ENCODE assay signal across 9 cellular contexts in the genomic region with DNA sequence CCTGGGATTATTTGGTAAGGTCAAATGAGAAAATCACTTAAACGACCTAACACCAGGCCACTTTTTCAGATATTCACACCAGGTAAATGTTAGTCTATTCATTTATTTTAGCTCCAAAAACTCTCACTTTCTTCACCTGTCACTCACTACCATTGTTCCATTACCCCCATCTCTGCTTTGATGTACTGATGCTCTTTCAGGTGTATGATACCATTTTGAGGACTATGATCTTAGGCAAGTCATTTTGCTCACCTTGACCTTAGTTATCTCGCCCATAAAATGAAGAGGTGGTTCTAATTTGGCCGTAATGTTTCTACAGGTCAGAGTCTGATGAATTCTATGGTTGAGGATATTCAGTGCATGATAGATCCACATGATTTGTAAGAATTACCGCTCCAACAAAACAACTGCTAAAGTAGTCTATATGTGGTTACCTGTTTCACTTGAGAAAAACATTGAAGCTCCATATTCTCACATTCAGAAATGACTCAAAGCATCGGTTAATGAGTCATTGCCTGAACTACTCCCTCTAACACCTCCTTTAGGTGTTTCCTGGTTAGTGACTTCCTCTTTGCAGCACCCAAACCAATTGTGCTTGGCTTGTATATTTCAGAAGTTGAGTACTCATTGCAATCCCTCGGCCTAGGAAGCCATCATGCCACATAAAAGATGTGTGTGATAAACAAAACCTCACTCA. TPM values are rescaled to one million over a fixed set of nuclear protein-coding genes. Genes with fewer than 3 reads are reported as not detected.
DNase-seq lines count a peak whose midpoint lies in the region; ATAC-seq, FAIRE-seq and TF ChIP-seq lines count a peak whose summit lies in the region.
"Had no signal": no experiment of that assay in that cellular context is flagged by ENCODE, and none has a peak within 500 bp of the region (broad histone marks: within the 10 kb centered on the region; RNA-seq: fewer than 3 reads in every experiment).

No MANE protein-coding gene starts in this region.

- peak; percentile 62 for FAIRE-seq in RCC 7860 (lab: Jason Lieb, UNC)

- no peak overlapping the region for H3K9ac ChIP-seq in mammary epithelial cell (ENCODE audit: insufficient read depth, low read length)

- no peaks in the 10 kb centered on the region for H3K9me3 ChIP-seq in mammary epithelial cell (replicated peaks; ENCODE audit: insufficient read depth, low read length)

- in situ Hi-C loops in mammary epithelial cell (cut with MboI; ENCODE audit: low sequenced_read_pairs in 2 of 2) = no loop called here

- no peaks in the 10 kb centered on the region for H3K27me3 Mint-ChIP-seq in stimulated activated naive B cell treated with anti-CD40 and anti-IgM and Interleukin-4, amounts not matched to agents 10 μg/mL and 1 μg/mL and 100 μg/mL, for 72 hours

- peak; percentile 52 for DNase-seq in RCC 7860 (ENCODE audit: low spot score)
- peak; percentile 83 for DNase-seq in mammary epithelial cell
- DNase-seq in stimulated activated naive B cell treated with anti-CD40 and anti-IgM and Interleukin-4, amounts not matched to agents 10 μg/mL and 1 μg/mL and 100 μg/mL, for 72 hours = peak; percentile 48
- DNase-seq in posterior vena cava (ENCODE audit: low spot score) = no peak
- DNase-seq in erythroblast (lab: John Stamatoyannopoulos, UW) = no peak
- DNase-seq in DMS79 (lab: John Stamatoyannopoulos, UW) = no peak
- DNase-seq: left cardiac atrium had no signal

- H3K4me1 ChIP-seq in mammary epithelial cell (ENCODE audit: insufficient read depth, low read length) = peaks cover 13% of the 10 kb centered on the region

- H4K20me1 ChIP-seq in mammary epithelial cell (ENCODE audit: insufficient read depth, low read length) = no peaks in the 10 kb centered on the region

- H3K27ac ChIP-seq in mammary epithelial cell (ENCODE audit: insufficient read depth, low read depth, low read length) = no peak overlapping the region

- H3K4me1 Mint-ChIP-seq in stimulated activated naive B cell treated with anti-CD40 and anti-IgM and Interleukin-4, amounts not matched to agents 10 μg/mL and 1 μg/mL and 100 μg/mL, for 72 hours = peaks cover 14 to 33% of the 10 kb centered on the region in 2 donors

- H3K9me3 Mint-ChIP-seq in stimulated activated naive B cell treated with anti-CD40 and anti-IgM and Interleukin-4, amounts not matched to agents 10 μg/mL and 1 μg/mL and 100 μg/mL, for 72 hours = peaks cover 0 to 3% of the 10 kb centered on the region in 2 donors

- no peak for TF ChIP-seq POLR2A in erythroblast (IDR thresholded peaks at IDR 0.05; ENCODE audit: low read length)

- peak in 1 of 2 donors; percentile 14 for TF ChIP-seq CTCF in mammary epithelial cell (conservative IDR thresholded peaks at IDR 0.05 in 1 of 2, IDR thresholded peaks at IDR 0.05 in 1 of 2; ENCODE audit: extremely low read depth in 1 of 2, insufficient read depth in 1 of 2, low read depth in 1 of 2, low read length in 2 of 2)

- dilution Hi-C loops in mammary epithelial cell (cut with HindIII; ENCODE audit: low sequenced_read_pairs) = no loop called here

- H2AFZ ChIP-seq in mammary epithelial cell (ENCODE audit: low read depth, low read length) = peak overlapping the region; percentile 46

- no peaks in the 10 kb centered on the region for H3K36me3 Mint-ChIP-seq in stimulated activated naive B cell treated with anti-CD40 and anti-IgM and Interleukin-4, amounts not matched to agents 10 μg/mL and 1 μg/mL and 100 μg/mL, for 72 hours

- 64% methylated on average over 6 of the region's 6 CpGs for WGBS in mammary epithelial cell (ENCODE audit: low coverage, missing lambda C conversion rate)

- no peak overlapping the region for H3K4me2 ChIP-seq in mammary epithelial cell (ENCODE audit: insufficient read depth, low read depth, low read length)

- intact Hi-C loops in mammary epithelial cell (cut with micrococcal nuclease) (no loop called here), posterior vena cava (cut with DNase I) (no loop called here)

- H3K4me3 ChIP-seq in mammary epithelial cell (replicated peaks in 1 of 3; ENCODE audit: insufficient read depth in 1 of 3, low read depth in 2 of 3, low read length in 3 of 3) = no peak overlapping the region

- H3K27me3 ChIP-seq in mammary epithelial cell (ENCODE audit: insufficient read depth, low read length) = no peaks in the 10 kb centered on the region

- no TSS peak for BruUV-seq in mammary epithelial cell (replicated peaks; lab: Mats Ljungman, UMichigan)

- CTCF ChIA-PET in mammary epithelial cell (lab: Charles Lee; ENCODE audit: low non-redundant PET) = interaction anchor here (0.5 kb wide), 1 partner anchor 12 kb away, joined by 3 read pairs; no protein-coding TSS in a partner anchor

- no peaks in the 10 kb centered on the region for H3K79me2 ChIP-seq in mammary epithelial cell (ENCODE audit: insufficient read depth, low read length)

- H3K27ac Mint-ChIP-seq in stimulated activated naive B cell treated with anti-CD40 and anti-IgM and Interleukin-4, amounts not matched to agents 10 μg/mL and 1 μg/mL and 100 μg/mL, for 72 hours = peak overlapping the region; percentile 77

- ATAC-seq in GM18873 (IDR thresholded peaks at IDR 0.05; ENCODE audit: low FRiP score, unreplicated experiment) = peak; percentile 99
- ATAC-seq in HG02943 (IDR thresholded peaks at IDR 0.05; ENCODE audit: low read depth, unreplicated experiment) = peak; percentile 97
- peak; percentile 99 for ATAC-seq in stimulated activated naive B cell treated with anti-CD40 and anti-IgM and Interleukin-4, amounts not matched to agents 10 μg/mL and 1 μg/mL and 100 μg/mL, for 72 hours (replicated peaks)

- peak overlapping the region; percentile 37 to 47 for H3K4me3 Mint-ChIP-seq in stimulated activated naive B cell treated with anti-CD40 and anti-IgM and Interleukin-4, amounts not matched to agents 10 μg/mL and 1 μg/mL and 100 μg/mL, for 72 hours

- H3K36me3 ChIP-seq in mammary epithelial cell (ENCODE audit: insufficient read depth, low read length) = no peaks in the 10 kb centered on the region

RNA-seq across cellular contexts. Expression of gene DTHD1, which starts 4.5 kb away (rescaled TPM):
- total RNA-seq in mammary epithelial cell = not detected
- not detected for polyA plus RNA-seq in mammary epithelial cell
- polyA minus RNA-seq in mammary epithelial cell = not detected
- under 1 TPM; 0.37 to 0.38 TPM for total RNA-seq in posterior vena cava

RNA-seq across cellular contexts. Expression of gene ARAP2, which starts 41.6 kb away (rescaled TPM):
- 10 to 100 TPM; 13.1 to 25.2 TPM for total RNA-seq in mammary epithelial cell
- 2.8 TPM for polyA plus RNA-seq in mammary epithelial cell
- 7.0 TPM for polyA minus RNA-seq in mammary epithelial cell
- 10 to 100 TPM; 10.1 to 12.8 TPM for total RNA-seq in posterior vena cava

Comparison
In these comparisons a context has a peak if more than half of its experiments do, and no peak if none do; other contexts are left out.
1. DNase-seq: peak in RCC 7860 (single experiment), mammary epithelial cell (single experiment) and stimulated activated naive B cell treated with anti-CD40 and anti-IgM and Interleukin-4, amounts not matched to agents 10 μg/mL and 1 μg/mL and 100 μg/mL, for 72 hours (single experiment); none in posterior vena cava (single experiment), erythroblast (0 of 2) and DMS79 (single experiment).
2. Peak in every context shown above with its lines, with median percentiles within 50 percentile points of each other: ATAC-seq.